13 cellular contexts compared by ENCODE assay signal in genomic region chr5:96817496-96817895, GRCh38. TPM values are rescaled to one million over a fixed set of nuclear protein-coding genes. Genes with fewer than 3 reads are reported as not detected.
A peak's percentile ranks its signal among the peaks of the same experiment; 100 is the strongest.
DNase-seq lines count a peak whose midpoint lies in the region; TF ChIP-seq lines count a peak whose summit lies in the region.
"Had no signal": no experiment of that assay in that cellular context is flagged by ENCODE, and none has a peak within 500 bp of the region (broad histone marks: within the 10 kb centered on the region; RNA-seq: fewer than 3 reads in every experiment).

No MANE protein-coding gene starts in this region.

- TF ChIP-seq CTCF in GM12865 (IDR thresholded peaks at IDR 0.05; ENCODE audit: insufficient read depth, low read depth, low read length, missing control alignments) (no peak), VCaP (conservative IDR thresholded peaks at IDR 0.05) (no peak), breast epithelium (IDR thresholded peaks at IDR 0.05) (no peak)

- peak overlapping the region; percentile 85 to 97 (median 91) for H3K4me3 Mint-ChIP-seq in immature natural killer cell
- H3K4me3 Mint-ChIP-seq: nephron had no signal

- H3K27me3 ChIP-seq in BLaER1 (no peaks in the 10 kb centered on the region), breast epithelium (no peaks in the 10 kb centered on the region)
- H3K27me3 ChIP-seq: hepatocyte had no signal

- DNase-seq in GM12865 (ENCODE audit: low read depth) (no peak), immature natural killer cell (no peak), HuH-7.5 (ENCODE audit: low spot score) (no peak), breast epithelium (ENCODE audit: low spot score in 2 of 2) (no peak), NCI-H774 (lab: John Stamatoyannopoulos, UW) (no peak)
- DNase-seq in central memory CD4-positive, alpha-beta T cell = no peak
- DNase-seq: COR-L47, NCI-H2171 treated with DMSO at 0.1 percent for 48 hours had no signal

- intact Hi-C loops in breast epithelium (cut with DNase I; ENCODE audit: low total_unique reads) = no loop called here

- no peaks in the 10 kb centered on the region for H4K20me1 ChIP-seq in BLaER1

- no peaks in the 10 kb centered on the region for H3K36me3 Mint-ChIP-seq in immature natural killer cell

- no peak for TF ChIP-seq POLR2A in breast epithelium (IDR thresholded peaks at IDR 0.05)

- H3K4me3 ChIP-seq in BLaER1 = peak overlapping the region; percentile 54
- H3K4me3 ChIP-seq in GM12865 (ENCODE audit: low read depth, low read length) = peak overlapping the region; percentile 65; the same call in 1 of the 2 replicates
- no peak overlapping the region for H3K4me3 ChIP-seq in breast epithelium
- H3K4me3 ChIP-seq: hepatocyte had no signal

- H3K9me3 Mint-ChIP-seq in immature natural killer cell = no peaks in the 10 kb centered on the region
- H3K9me3 Mint-ChIP-seq: nephron had no signal

- H3K27ac Mint-ChIP-seq in immature natural killer cell = peak overlapping the region; percentile 82 to 97 (median 92)

- peaks cover 52% of the 10 kb centered on the region for H3K4me1 ChIP-seq in BLaER1
- H3K4me1 ChIP-seq in breast epithelium = no peaks in the 10 kb centered on the region

- no peaks in the 10 kb centered on the region for H3K9me3 ChIP-seq in BLaER1
- H3K9me3 ChIP-seq in breast epithelium = no peaks in the 10 kb centered on the region
- H3K9me3 ChIP-seq: thoracic aorta had no signal

- H3K9ac ChIP-seq in BLaER1 = peak overlapping the region; percentile 67; the same call in 1 of the 2 replicates

- H3K27ac ChIP-seq in BLaER1 (peak overlapping the region; percentile 86), VCaP (peak overlapping the region; percentile 24; the same call in 1 of the 2 replicates), breast epithelium (no peak overlapping the region)
- H3K27ac ChIP-seq: hepatocyte, thoracic aorta had no signal

- H3K27me3 Mint-ChIP-seq in immature natural killer cell (ENCODE audit: low read depth in 3 of 3) = peaks cover 0 to 7% (median 7%) of the 10 kb centered on the region in 3 donors

- H3K4me1 Mint-ChIP-seq in immature natural killer cell = peaks cover 47 to 48% of the 10 kb centered on the region in 2 donors
- H3K4me1 Mint-ChIP-seq: nephron had no signal

- H3K36me3 ChIP-seq in BLaER1 = no peaks in the 10 kb centered on the region
- H3K36me3 ChIP-seq in breast epithelium = no peaks in the 10 kb centered on the region
- H3K36me3 ChIP-seq: thoracic aorta had no signal

- peak overlapping the region; percentile 96 for H3K4me2 ChIP-seq in BLaER1
- H3K4me2 ChIP-seq: hepatocyte had no signal

RNA-seq across cellular contexts. Expression of gene ERAP1, which starts 9.8 kb away (rescaled TPM):
- 10 to 100 TPM; 44.5 to 81.3 (median 70.8) TPM for polyA plus RNA-seq in immature natural killer cell
- total RNA-seq in breast epithelium = 10 to 100 TPM; 37.4 to 49.0 (median 46.7) TPM

RNA-seq across cellular contexts. Expression of gene ERAP2, which starts 58.8 kb away (rescaled TPM):
- polyA plus RNA-seq in immature natural killer cell = 100 to 1,000 TPM in 1 of 3 donors, 1 to 10 TPM in 2; 3.9 to 129 (median 8.1) TPM
- 10 to 100 TPM; 11.0 to 13.8 (median 12.8) TPM for total RNA-seq in breast epithelium

Comparison
In these comparisons a context has a peak if more than half of its experiments do, and no peak if none do; other contexts are left out.
1. H3K27ac ChIP-seq: peak in BLaER1 (single experiment) and VCaP (single experiment); none in breast epithelium (0 of 2).
2. H3K4me3 ChIP-seq: peak in BLaER1 (single experiment) and GM12865 (single experiment); none in breast epithelium (0 of 3).